In the genomic region with DNA sequence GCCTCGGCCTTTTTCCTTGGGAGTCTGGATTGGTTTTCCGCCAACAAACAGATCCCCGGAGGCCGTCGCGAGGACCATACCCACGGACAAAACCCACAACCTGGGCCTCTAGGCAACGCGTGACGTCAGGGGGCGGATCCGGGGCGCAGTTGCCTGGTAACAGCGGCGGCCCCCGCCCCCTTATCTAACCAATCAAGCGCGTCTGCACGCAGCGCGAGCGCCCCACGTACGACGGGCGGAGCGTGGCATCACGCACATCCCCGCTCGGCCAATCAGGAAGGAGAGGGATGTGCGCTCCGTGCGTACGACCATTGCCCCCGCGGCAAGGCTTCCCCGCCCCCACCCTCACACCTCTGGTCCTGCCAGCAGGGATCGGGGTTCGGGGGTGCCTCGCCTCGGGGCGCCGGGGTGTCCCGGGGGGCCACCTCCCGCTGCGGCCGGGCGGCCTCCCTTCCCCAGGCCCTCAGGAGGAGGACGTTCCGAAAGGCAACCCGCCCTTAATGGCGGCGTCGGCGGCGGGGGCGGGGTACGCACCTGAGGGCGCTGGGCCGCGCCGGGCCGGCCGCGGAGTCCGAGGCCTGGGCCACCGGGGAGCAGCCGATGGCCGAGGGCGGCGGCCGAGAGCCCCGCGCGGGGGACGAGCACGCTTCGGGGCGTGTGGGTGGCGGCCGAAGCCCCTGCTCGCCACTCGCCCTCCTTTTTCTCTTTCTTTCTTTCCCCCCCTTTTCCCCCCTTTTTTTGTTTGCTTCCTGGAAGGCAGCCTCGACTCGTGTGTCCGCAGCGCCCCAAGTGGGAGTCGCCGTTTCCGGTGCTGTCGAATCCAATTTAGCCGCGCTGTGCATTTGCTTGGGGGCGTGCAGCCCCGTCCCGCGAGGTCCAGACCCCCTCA, we compare ENCODE assay signal across 1 cellular context.
TF ChIP-seq lines count a peak whose summit lies in the region.
"Not testable (repeated sequence)": the region's sequence is repeated elsewhere in the genome, so short reads cannot be mapped to it uniquely, and the experiment has no call there.

A gene (minus strand): TSS at position 773 of the 889 bp plus-strand sequence. CDS start 15,227 bp downstream, outside the sequence.

TF ChIP-seq in K562, 482 proteins besides CTCF, POLR2A, EP300 and RAD21 (continued from another document and continues in another):
- TF ChIP-seq, protein P1, sequence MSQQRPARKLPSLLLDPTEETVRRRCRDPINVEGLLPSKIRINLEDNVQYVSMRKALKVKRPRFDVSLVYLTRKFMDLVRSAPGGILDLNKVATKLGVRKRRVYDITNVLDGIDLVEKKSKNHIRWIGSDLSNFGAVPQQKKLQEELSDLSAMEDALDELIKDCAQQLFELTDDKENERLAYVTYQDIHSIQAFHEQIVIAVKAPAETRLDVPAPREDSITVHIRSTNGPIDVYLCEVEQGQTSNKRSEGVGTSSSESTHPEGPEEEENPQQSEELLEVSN (IDR thresholded peaks at IDR 0.05; ENCODE audit: borderline replicate concordance in 1 of 2, extremely low read depth in 1 of 2, insufficient read depth in 1 of 2, insufficient read length in 1 of 2, low read depth in 1 of 2, low read length in 1 of 2, poor library complexity in 1 of 2, severe bottlenecking in 1 of 2), result peak; percentile 23 to 64
- TF ChIP-seq GABPA (tag; conservative IDR thresholded peaks at IDR 0.05; ENCODE audit: low read depth) (peak; percentile 71), HNRNPLL (IDR thresholded peaks at IDR 0.05; ENCODE audit: low read depth, low read length, poor library complexity, severe bottlenecking) (peak; percentile 59), ZBTB7A (IDR thresholded peaks at IDR 0.05; ENCODE audit: borderline replicate concordance, control insufficient read depth, low read depth, low read length) (peak; percentile 19; the same call in 1 of the 2 replicates), POLR2G (IDR thresholded peaks at IDR 0.05; ENCODE audit: low read depth, low read length) (peak; percentile 70), CTBP1 (IDR thresholded peaks at IDR 0.05; ENCODE audit: borderline replicate concordance) (peak; percentile 48; the same call in 1 of the 2 replicates), CREM (IDR thresholded peaks at IDR 0.05; ENCODE audit: low read depth) (peak; percentile 78), NFIC (IDR thresholded peaks at IDR 0.05) (0 out of 2 replicates have a peak, but pooled peaks have one; percentile 19), NR2C2 (tag; IDR thresholded peaks at IDR 0.05) (peak; percentile 51; the same call in 1 of the 2 replicates), EP400 (IDR thresholded peaks at IDR 0.05) (peak; percentile 82), E2F3 (CRISPR knock-in tag; IDR thresholded peaks at IDR 0.05) (peak; percentile 50; the same call in 1 of the 2 replicates), NONO (IDR thresholded peaks at IDR 0.05; ENCODE audit: low read depth in 2 of 2, low read length in 1 of 2) (peak in 1 of 2 experiments; percentile 80; a peak in 2 of 4 replicates), ZBTB17 (CRISPR knock-in tag; IDR thresholded peaks at IDR 0.05) (peak; percentile 75; the same call in 1 of the 2 replicates), RBFOX2 (IDR thresholded peaks at IDR 0.05; ENCODE audit: low read depth, low read length) (peak; percentile 57), GATAD2B (IDR thresholded peaks at IDR 0.05; ENCODE audit: borderline replicate concordance) (peak; percentile 49; the same call in 1 of the 2 replicates), POLR2B (IDR thresholded peaks at IDR 0.05; ENCODE audit: low read depth, partially characterized antibody) (peak; percentile 26), NFRKB (IDR thresholded peaks at IDR 0.05; ENCODE audit: low read depth) (peak; percentile 68), NRF1 (conservative IDR thresholded peaks at IDR 0.05 in 1 of 2, IDR thresholded peaks at IDR 0.05 in 1 of 2) (peak; percentile 40 to 45), ZFX (CRISPR knock-in tag; IDR thresholded peaks at IDR 0.05) (peak; percentile 47; the same call in 1 of the 2 replicates), L3MBTL2 (IDR thresholded peaks at IDR 0.05) (peak; percentile 84), ATF1 (CRISPR knock-in tag; IDR thresholded peaks at IDR 0.05) (peak; percentile 43; the same call in 1 of the 2 replicates), ATF1 (tag; IDR thresholded peaks at IDR 0.05) (peak; percentile 79), ELF1 (tag; IDR thresholded peaks at IDR 0.05) (peak; percentile 53; the same call in 1 of the 2 replicates), PHF8 (IDR thresholded peaks at IDR 0.05; ENCODE audit: borderline replicate concordance, low read length) (peak; percentile 36; the same call in 1 of the 2 replicates), CREB1 (IDR thresholded peaks at IDR 0.05) (peak; percentile 19; the same call in 1 of the 2 replicates)
- TF ChIP-seq, protein P2, sequence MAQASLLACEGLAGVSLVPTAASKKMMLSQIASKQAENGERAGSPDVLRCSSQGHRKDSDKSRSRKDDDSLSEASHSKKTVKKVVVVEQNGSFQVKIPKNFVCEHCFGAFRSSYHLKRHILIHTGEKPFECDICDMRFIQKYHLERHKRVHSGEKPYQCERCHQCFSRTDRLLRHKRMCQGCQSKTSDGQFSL (CRISPR knock-in tag; IDR thresholded peaks at IDR 0.05), result peak; percentile 53; the same call in 1 of the 2 replicates
- TF ChIP-seq, protein P2 (tag; IDR thresholded peaks at IDR 0.05), result 0 out of 4 replicates have a peak, but pooled peaks of 1 of the 2 experiments have one; percentile 28
- TF ChIP-seq, protein P3, sequence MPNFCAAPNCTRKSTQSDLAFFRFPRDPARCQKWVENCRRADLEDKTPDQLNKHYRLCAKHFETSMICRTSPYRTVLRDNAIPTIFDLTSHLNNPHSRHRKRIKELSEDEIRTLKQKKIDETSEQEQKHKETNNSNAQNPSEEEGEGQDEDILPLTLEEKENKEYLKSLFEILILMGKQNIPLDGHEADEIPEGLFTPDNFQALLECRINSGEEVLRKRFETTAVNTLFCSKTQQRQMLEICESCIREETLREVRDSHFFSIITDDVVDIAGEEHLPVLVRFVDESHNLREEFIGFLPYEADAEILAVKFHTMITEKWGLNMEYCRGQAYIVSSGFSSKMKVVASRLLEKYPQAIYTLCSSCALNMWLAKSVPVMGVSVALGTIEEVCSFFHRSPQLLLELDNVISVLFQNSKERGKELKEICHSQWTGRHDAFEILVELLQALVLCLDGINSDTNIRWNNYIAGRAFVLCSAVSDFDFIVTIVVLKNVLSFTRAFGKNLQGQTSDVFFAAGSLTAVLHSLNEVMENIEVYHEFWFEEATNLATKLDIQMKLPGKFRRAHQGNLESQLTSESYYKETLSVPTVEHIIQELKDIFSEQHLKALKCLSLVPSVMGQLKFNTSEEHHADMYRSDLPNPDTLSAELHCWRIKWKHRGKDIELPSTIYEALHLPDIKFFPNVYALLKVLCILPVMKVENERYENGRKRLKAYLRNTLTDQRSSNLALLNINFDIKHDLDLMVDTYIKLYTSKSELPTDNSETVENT (CRISPR knock-in tag; IDR thresholded peaks at IDR 0.05), result peak; percentile 75
- TF ChIP-seq NR2C2, CREB1 (CRISPR knock-in tag; IDR thresholded peaks at IDR 0.05): not testable (repeated sequence)
- TF ChIP-seq, protein P4, sequence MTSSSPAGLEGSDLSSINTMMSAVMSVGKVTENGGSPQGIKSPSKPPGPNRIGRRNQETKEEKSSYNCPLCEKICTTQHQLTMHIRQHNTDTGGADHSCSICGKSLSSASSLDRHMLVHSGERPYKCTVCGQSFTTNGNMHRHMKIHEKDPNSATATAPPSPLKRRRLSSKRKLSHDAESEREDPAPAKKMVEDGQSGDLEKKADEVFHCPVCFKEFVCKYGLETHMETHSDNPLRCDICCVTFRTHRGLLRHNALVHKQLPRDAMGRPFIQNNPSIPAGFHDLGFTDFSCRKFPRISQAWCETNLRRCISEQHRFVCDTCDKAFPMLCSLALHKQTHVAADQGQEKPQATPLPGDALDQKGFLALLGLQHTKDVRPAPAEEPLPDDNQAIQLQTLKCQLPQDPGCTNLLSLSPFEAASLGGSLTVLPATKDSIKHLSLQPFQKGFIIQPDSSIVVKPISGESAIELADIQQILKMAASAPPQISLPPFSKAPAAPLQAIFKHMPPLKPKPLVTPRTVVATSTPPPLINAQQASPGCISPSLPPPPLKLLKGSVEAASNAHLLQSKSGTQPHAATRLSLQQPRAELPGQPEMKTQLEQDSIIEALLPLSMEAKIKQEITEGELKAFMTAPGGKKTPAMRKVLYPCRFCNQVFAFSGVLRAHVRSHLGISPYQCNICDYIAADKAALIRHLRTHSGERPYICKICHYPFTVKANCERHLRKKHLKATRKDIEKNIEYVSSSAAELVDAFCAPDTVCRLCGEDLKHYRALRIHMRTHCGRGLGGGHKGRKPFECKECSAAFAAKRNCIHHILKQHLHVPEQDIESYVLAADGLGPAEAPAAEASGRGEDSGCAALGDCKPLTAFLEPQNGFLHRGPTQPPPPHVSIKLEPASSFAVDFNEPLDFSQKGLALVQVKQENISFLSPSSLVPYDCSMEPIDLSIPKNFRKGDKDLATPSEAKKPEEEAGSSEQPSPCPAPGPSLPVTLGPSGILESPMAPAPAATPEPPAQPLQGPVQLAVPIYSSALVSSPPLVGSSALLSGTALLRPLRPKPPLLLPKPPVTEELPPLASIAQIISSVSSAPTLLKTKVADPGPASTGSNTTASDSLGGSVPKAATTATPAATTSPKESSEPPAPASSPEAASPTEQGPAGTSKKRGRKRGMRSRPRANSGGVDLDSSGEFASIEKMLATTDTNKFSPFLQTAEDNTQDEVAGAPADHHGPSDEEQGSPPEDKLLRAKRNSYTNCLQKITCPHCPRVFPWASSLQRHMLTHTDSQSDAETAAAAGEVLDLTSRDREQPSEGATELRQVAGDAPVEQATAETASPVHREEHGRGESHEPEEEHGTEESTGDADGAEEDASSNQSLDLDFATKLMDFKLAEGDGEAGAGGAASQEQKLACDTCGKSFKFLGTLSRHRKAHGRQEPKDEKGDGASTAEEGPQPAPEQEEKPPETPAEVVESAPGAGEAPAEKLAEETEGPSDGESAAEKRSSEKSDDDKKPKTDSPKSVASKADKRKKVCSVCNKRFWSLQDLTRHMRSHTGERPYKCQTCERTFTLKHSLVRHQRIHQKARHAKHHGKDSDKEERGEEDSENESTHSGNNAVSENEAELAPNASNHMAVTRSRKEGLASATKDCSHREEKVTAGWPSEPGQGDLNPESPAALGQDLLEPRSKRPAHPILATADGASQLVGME (CRISPR knock-in tag; IDR thresholded peaks at IDR 0.05), result 0 out of 2 replicates have a peak, but pooled peaks have one; percentile 36
- TF ChIP-seq, protein P5, sequence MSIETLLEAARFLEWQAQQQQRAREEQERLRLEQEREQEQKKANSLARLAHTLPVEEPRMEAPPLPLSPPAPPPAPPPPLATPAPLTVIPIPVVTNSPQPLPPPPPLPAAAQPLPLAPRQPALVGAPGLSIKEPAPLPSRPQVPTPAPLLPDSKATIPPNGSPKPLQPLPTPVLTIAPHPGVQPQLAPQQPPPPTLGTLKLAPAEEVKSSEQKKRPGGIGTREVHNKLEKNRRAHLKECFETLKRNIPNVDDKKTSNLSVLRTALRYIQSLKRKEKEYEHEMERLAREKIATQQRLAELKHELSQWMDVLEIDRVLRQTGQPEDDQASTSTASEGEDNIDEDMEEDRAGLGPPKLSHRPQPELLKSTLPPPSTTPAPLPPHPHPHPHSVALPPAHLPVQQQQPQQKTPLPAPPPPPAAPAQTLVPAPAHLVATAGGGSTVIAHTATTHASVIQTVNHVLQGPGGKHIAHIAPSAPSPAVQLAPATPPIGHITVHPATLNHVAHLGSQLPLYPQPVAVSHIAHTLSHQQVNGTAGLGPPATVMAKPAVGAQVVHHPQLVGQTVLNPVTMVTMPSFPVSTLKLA (conservative IDR thresholded peaks at IDR 0.05), result peak in 1 of 2 experiments; percentile 42; a peak in 1 of 4 replicates
- TF ChIP-seq, protein P6, sequence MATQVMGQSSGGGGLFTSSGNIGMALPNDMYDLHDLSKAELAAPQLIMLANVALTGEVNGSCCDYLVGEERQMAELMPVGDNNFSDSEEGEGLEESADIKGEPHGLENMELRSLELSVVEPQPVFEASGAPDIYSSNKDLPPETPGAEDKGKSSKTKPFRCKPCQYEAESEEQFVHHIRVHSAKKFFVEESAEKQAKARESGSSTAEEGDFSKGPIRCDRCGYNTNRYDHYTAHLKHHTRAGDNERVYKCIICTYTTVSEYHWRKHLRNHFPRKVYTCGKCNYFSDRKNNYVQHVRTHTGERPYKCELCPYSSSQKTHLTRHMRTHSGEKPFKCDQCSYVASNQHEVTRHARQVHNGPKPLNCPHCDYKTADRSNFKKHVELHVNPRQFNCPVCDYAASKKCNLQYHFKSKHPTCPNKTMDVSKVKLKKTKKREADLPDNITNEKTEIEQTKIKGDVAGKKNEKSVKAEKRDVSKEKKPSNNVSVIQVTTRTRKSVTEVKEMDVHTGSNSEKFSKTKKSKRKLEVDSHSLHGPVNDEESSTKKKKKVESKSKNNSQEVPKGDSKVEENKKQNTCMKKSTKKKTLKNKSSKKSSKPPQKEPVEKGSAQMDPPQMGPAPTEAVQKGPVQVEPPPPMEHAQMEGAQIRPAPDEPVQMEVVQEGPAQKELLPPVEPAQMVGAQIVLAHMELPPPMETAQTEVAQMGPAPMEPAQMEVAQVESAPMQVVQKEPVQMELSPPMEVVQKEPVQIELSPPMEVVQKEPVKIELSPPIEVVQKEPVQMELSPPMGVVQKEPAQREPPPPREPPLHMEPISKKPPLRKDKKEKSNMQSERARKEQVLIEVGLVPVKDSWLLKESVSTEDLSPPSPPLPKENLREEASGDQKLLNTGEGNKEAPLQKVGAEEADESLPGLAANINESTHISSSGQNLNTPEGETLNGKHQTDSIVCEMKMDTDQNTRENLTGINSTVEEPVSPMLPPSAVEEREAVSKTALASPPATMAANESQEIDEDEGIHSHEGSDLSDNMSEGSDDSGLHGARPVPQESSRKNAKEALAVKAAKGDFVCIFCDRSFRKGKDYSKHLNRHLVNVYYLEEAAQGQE (CRISPR knock-in tag; IDR thresholded peaks at IDR 0.05; ENCODE audit: low read depth), result peak; percentile 63; the same call in 1 of the 2 replicates
- TF ChIP-seq, protein P7, sequence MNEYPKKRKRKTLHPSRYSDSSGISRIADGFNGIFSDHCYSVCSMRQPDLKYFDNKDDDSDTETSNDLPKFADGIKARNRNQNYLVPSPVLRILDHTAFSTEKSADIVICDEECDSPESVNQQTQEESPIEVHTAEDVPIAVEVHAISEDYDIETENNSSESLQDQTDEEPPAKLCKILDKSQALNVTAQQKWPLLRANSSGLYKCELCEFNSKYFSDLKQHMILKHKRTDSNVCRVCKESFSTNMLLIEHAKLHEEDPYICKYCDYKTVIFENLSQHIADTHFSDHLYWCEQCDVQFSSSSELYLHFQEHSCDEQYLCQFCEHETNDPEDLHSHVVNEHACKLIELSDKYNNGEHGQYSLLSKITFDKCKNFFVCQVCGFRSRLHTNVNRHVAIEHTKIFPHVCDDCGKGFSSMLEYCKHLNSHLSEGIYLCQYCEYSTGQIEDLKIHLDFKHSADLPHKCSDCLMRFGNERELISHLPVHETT (CRISPR knock-in tag; conservative IDR thresholded peaks at IDR 0.05 in 1 of 2, IDR thresholded peaks at IDR 0.05 in 1 of 2), result peak in 1 of 2 experiments; percentile 32; a peak in 1 of 4 replicates
- TF ChIP-seq, protein P8, sequence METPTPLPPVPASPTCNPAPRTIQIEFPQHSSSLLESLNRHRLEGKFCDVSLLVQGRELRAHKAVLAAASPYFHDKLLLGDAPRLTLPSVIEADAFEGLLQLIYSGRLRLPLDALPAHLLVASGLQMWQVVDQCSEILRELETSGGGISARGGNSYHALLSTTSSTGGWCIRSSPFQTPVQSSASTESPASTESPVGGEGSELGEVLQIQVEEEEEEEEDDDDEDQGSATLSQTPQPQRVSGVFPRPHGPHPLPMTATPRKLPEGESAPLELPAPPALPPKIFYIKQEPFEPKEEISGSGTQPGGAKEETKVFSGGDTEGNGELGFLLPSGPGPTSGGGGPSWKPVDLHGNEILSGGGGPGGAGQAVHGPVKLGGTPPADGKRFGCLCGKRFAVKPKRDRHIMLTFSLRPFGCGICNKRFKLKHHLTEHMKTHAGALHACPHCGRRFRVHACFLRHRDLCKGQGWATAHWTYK (CRISPR knock-in tag; IDR thresholded peaks at IDR 0.05), result peak; percentile 87
